Comparison of ENCODE assay signal across 11 cellular contexts in the genomic region with DNA sequence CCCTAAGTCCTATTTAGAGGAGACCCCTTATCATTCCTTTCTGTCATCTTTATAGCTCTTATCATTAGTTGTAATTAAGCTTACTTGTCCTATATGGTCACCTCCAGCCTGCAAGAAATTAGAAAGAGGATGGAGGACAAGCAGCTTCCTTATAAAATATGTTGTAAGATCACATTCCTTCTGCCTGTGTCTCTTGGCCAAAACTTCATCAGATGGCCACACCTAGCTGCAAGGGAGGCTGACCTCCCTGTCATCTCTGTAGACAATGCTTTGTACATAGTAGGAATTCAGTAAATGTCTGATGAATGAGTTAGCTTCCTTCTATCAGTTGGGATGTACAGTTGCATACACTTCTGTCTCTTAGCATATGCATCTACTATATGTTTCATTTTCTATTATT. TPM values are rescaled to one million over a fixed set of nuclear protein-coding genes. Genes with fewer than 3 reads are reported as not detected.
DNase-seq lines count a peak whose midpoint lies in the region; ATAC-seq and TF ChIP-seq lines count a peak whose summit lies in the region.
"Had no signal": no experiment of that assay in that cellular context is flagged by ENCODE, and none has a peak within 500 bp of the region (broad histone marks: within the 10 kb centered on the region; RNA-seq: fewer than 3 reads in every experiment).

No MANE protein-coding gene starts in this region.

- peaks cover 25% of the 10 kb centered on the region for H3K4me1 Mint-ChIP-seq in activated CD4-positive, alpha-beta T cell treated with anti-CD3 and anti-CD28 coated beads for 36 hours
- H3K4me1 Mint-ChIP-seq in T-cell (peaks cover 33 to 47% (median 45%) of the 10 kb centered on the region in 3 donors), progenitor cell of endocrine pancreas (ENCODE audit: low read depth) (peaks cover 13% of the 10 kb centered on the region)

- CTCF ChIA-PET in activated CD4-positive, alpha-beta T cell treated with anti-CD3 and anti-CD28 coated beads for 36 hours (lab: Charles Lee), result interaction anchor here (0.6 to 1.6 kb wide), 7 partner anchors 8 to 349 kb away, joined by 3 to 5 read pairs (median 3); no protein-coding TSS in a partner anchor
- CTCF ChIA-PET in T-cell (lab: Charles Lee), result no interaction called here

- TF ChIP-seq CTCF in progenitor cell of endocrine pancreas (IDR thresholded peaks at IDR 0.05; ENCODE audit: unreplicated experiment), result no peak

- intact Hi-C loops in activated CD4-positive, alpha-beta T cell treated with anti-CD3 and anti-CD28 coated beads for 36 hours (cut with DNase I, micrococcal nuclease), result no loop called here
- intact Hi-C loops in cardiac septum (cut with DNase I), result no loop called here

- no peak for DNase-seq in activated CD4-positive, alpha-beta T cell treated with anti-CD3 and anti-CD28 coated beads for 36 hours
- no peak for DNase-seq in activated CD4-positive, alpha-beta T cell treated with anti-CD3 and anti-CD28 coated beads for 1 hour
- DNase-seq in T-cell (no peak), epithelial cell of prostate (ENCODE audit: low read depth, low spot score) (peak; percentile 14), progenitor cell of endocrine pancreas (ENCODE audit: low spot score, unreplicated experiment) (no peak), NCI-H1436 (lab: John Stamatoyannopoulos, UW) (no peak), cardiac septum (ENCODE audit: low spot score) (no peak)
- DNase-seq: ACHN, NCI-H1105 had no signal

- H3K27ac ChIP-seq in epithelial cell of prostate, result peak overlapping the region; percentile 94
- H3K27ac ChIP-seq: suprapubic skin had no signal

- peaks cover 3% of the 10 kb centered on the region for H3K9me3 Mint-ChIP-seq in activated CD4-positive, alpha-beta T cell treated with anti-CD3 and anti-CD28 coated beads for 36 hours (ENCODE audit: low read depth)
- H3K9me3 Mint-ChIP-seq in T-cell (no peaks in the 10 kb centered on the region), progenitor cell of endocrine pancreas (ENCODE audit: low read depth) (peaks cover 7% of the 10 kb centered on the region)

- ATAC-seq in activated CD4-positive, alpha-beta T cell treated with anti-CD3 and anti-CD28 coated beads for 36 hours, result no peak
- no peak for ATAC-seq in T-cell (replicated peaks in 1 of 4)
- ATAC-seq in GM18858 (IDR thresholded peaks at IDR 0.05; ENCODE audit: unreplicated experiment), result no peak

- H3K4me3 Mint-ChIP-seq in activated CD4-positive, alpha-beta T cell treated with anti-CD3 and anti-CD28 coated beads for 36 hours, result peak overlapping the region; percentile 90
- peak overlapping the region; percentile 81 to 94 (median 84) for H3K4me3 Mint-ChIP-seq in T-cell
- H3K4me3 Mint-ChIP-seq in progenitor cell of endocrine pancreas (ENCODE audit: low read depth), result peak overlapping the region; percentile 85

- POLR2A ChIA-PET in activated CD4-positive, alpha-beta T cell treated with anti-CD3 and anti-CD28 coated beads for 36 hours (lab: Charles Lee), result interaction anchor here (0.6 kb wide), 1 partner anchor 15 kb away, joined by 4 read pairs; no protein-coding TSS in a partner anchor
- POLR2A ChIA-PET in T-cell (lab: Charles Lee), result interaction anchor here in 1 of 2 donors (0.6 to 0.7 kb wide), 2 partner anchors 187 to 389 kb away, joined by 3 to 7 read pairs; no protein-coding TSS in a partner anchor

- H3K27ac Mint-ChIP-seq in activated CD4-positive, alpha-beta T cell treated with anti-CD3 and anti-CD28 coated beads for 36 hours, result peak overlapping the region; percentile 95
- peak overlapping the region; percentile 89 to 90 for H3K27ac Mint-ChIP-seq in T-cell
- peak overlapping the region; percentile 85 for H3K27ac Mint-ChIP-seq in progenitor cell of endocrine pancreas

- no peaks in the 10 kb centered on the region for H3K27me3 Mint-ChIP-seq in activated CD4-positive, alpha-beta T cell treated with anti-CD3 and anti-CD28 coated beads for 36 hours
- no peaks in the 10 kb centered on the region for H3K27me3 Mint-ChIP-seq in T-cell
- no peaks in the 10 kb centered on the region for H3K27me3 Mint-ChIP-seq in progenitor cell of endocrine pancreas

- H3K36me3 Mint-ChIP-seq in activated CD4-positive, alpha-beta T cell treated with anti-CD3 and anti-CD28 coated beads for 36 hours (ENCODE audit: low read depth), result peaks cover 60% of the 10 kb centered on the region
- peaks cover 54% of the 10 kb centered on the region for H3K36me3 Mint-ChIP-seq in T-cell
- H3K36me3 Mint-ChIP-seq in progenitor cell of endocrine pancreas (ENCODE audit: insufficient read depth), result peaks cover 32% of the 10 kb centered on the region

RNA-seq across cellular contexts. Expression of a gene that starts 1.9 kb away (rescaled TPM):
- total RNA-seq in activated CD4-positive, alpha-beta T cell treated with anti-CD3 and anti-CD28 coated beads for 36 hours, result 10 to 100 TPM; 21.1 to 22.0 TPM
- total RNA-seq in T-cell, result 10 to 100 TPM; 39.2 to 58.6 (median 42.2) TPM
- total RNA-seq in progenitor cell of endocrine pancreas, result 42.2 and 42.5 TPM in 2 replicates
- total RNA-seq in cardiac septum, result 29.0 TPM

RNA-seq across cellular contexts. Expression of a gene that starts 2.0 kb away (rescaled TPM):
- 10 to 100 TPM; 11.2 to 11.7 TPM for total RNA-seq in activated CD4-positive, alpha-beta T cell treated with anti-CD3 and anti-CD28 coated beads for 36 hours
- total RNA-seq in T-cell (10 to 100 TPM; 18.1 to 28.7 (median 22.8) TPM), progenitor cell of endocrine pancreas (27.9 and 35.4 TPM in 2 replicates), cardiac septum (17.8 TPM)

RNA-seq across cellular contexts. Expression of a gene that starts 56.6 kb away (rescaled TPM):
- 1 to 10 TPM; 1.9 to 2.2 TPM for total RNA-seq in activated CD4-positive, alpha-beta T cell treated with anti-CD3 and anti-CD28 coated beads for 36 hours
- total RNA-seq in T-cell (under 1 TPM in 1 of 5 donors, not detected in 4; 0.20 TPM), progenitor cell of endocrine pancreas (0.48 and 0.67 TPM in 2 replicates), cardiac septum (1.3 TPM)
